ENCODE assay signal across 7 cellular contexts in genomic region chr12:7129647-7130536, GRCh38. TPM values are rescaled to one million over a fixed set of nuclear protein-coding genes. Genes with fewer than 3 reads are reported as not detected.
DNase-seq lines count a peak whose midpoint lies in the region; ATAC-seq, FAIRE-seq and TF ChIP-seq lines count a peak whose summit lies in the region.

CLSTN3 (plus strand) TSS chr12:7130371; CDS start chr12:7130649, 278 bp downstream.

- H3K27me3 Mint-ChIP-seq in chondrocyte (ENCODE audit: low read depth), result no peaks in the 10 kb centered on the region

- peak; percentile 66 for ATAC-seq in HG02981 (IDR thresholded peaks at IDR 0.05; ENCODE audit: unreplicated experiment)

- H3K27ac Mint-ChIP-seq in chondrocyte (ENCODE audit: unreplicated experiment), result peak within 1 kb of the TSS; percentile 73

- FAIRE-seq in GM18507 (lab: Jason Lieb, UNC), result peak; percentile 88

- no peaks in the 10 kb centered on the region for H3K9me3 Mint-ChIP-seq in chondrocyte (ENCODE audit: low read depth)

- peaks cover 26% of the 10 kb centered on the region for H3K4me1 Mint-ChIP-seq in chondrocyte (ENCODE audit: low read depth)

- DNase-seq in GM18507 (ENCODE audit: extremely low spot score, insufficient read length, low read depth) (peak; percentile 99), NCI-H226 (peak; percentile 69), chondrocyte (ENCODE audit: low spot score) (no peak), kidney tubule cell (ENCODE audit: low spot score) (peak; percentile 80)
- DNase-seq in activated CD4-positive, alpha-beta T cell treated with anti-CD3 and anti-CD28 coated beads for 48 hours, result peak; percentile 86
- peak; percentile 69 to 71 for DNase-seq in stimulated activated CD4-positive, alpha-beta T cell treated with anti-CD3 and anti-CD28 coated beads, Interleukin-1b, Interleukin-23, amount 100 ng/mL, for 1 hour (ENCODE audit: low read depth in 2 of 2)

- no peak for TF ChIP-seq CTCF in chondrocyte (IDR thresholded peaks at IDR 0.05)

- peaks cover 4% of the 10 kb centered on the region for H3K36me3 Mint-ChIP-seq in chondrocyte (ENCODE audit: low read depth)

- peak within 1 kb of the TSS; percentile 89 for H3K4me3 Mint-ChIP-seq in chondrocyte (ENCODE audit: unreplicated experiment)

RNA-seq across cellular contexts. Expression of gene CLSTN3, which starts in this region (rescaled TPM):
- total RNA-seq in chondrocyte, result 15.5 to 19.9 TPM (median 18.2 TPM) in 3 replicates
